ENCODE assay signal across 1 cellular context in the genomic region with DNA sequence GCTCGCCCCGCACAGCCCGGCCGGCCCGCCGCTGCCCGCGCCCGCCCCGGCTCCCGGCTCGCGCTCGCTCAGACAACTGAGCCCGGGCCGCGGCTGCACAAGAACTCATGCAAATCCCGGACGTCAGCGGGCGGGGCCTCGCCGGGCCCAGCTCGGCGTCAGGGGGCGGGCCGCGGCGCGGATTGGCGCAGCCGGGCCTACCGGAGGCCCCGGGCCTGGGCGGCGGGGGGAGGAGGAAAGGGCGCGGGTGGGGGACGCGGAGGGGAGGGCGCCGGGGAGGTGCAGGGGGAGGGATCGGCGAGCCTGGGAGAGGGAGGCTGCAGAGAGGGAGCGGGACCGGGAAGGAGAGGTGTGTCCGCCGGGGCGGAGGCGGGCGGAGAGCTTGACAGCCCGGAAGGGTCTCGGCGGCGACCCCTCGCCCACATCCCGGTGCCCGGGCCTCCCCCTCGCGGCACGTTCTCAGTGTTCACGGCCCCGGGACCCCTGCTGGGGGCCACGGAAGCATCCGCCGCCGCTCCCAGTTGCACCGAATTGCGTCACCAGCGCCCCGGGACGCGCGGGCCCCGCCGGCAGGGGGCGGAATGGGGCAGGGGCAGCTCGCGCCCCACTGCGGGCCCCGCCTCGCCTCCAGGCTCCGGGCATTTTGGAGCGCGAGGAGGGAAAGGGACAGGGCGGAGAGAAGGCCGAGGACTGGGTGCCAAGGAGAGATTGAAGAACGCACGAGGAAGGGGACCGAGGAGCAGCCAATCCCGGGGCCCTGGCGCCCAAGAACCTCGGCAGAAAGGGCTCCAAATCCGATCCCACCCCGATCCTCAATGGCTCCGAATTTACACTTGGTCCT.
A peak's percentile ranks its signal among the peaks of the same experiment; 100 is the strongest.
TF ChIP-seq lines count a peak whose summit lies in the region.

A gene (minus strand): TSS at position 78 of the 841 bp plus-strand sequence. CDS start 189 bp downstream, outside the sequence.

TF ChIP-seq in HepG2, 621 proteins besides CTCF, POLR2A, EP300 and RAD21 (continued from another document and continues in another):
- TF ChIP-seq, protein P1, sequence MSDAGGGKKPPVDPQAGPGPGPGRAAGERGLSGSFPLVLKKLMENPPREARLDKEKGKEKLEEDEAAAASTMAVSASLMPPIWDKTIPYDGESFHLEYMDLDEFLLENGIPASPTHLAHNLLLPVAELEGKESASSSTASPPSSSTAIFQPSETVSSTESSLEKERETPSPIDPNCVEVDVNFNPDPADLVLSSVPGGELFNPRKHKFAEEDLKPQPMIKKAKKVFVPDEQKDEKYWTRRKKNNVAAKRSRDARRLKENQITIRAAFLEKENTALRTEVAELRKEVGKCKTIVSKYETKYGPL (CRISPR knock-in tag; IDR thresholded peaks at IDR 0.05) = no peak
- TF ChIP-seq, protein P2, sequence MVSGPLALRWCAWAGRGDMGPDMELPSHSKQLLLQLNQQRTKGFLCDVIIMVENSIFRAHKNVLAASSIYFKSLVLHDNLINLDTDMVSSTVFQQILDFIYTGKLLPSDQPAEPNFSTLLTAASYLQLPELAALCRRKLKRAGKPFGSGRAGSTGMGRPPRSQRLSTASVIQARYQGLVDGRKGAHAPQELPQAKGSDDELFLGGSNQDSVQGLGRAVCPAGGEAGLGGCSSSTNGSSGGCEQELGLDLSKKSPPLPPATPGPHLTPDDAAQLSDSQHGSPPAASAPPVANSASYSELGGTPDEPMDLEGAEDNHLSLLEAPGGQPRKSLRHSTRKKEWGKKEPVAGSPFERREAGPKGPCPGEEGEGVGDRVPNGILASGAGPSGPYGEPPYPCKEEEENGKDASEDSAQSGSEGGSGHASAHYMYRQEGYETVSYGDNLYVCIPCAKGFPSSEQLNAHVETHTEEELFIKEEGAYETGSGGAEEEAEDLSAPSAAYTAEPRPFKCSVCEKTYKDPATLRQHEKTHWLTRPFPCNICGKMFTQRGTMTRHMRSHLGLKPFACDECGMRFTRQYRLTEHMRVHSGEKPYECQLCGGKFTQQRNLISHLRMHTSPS (CRISPR knock-in tag; IDR thresholded peaks at IDR 0.05; ENCODE audit: low read depth) = no peak
- TF ChIP-seq HOXA7 (CRISPR knock-in tag; IDR thresholded peaks at IDR 0.05) (no peak), KLF16 (CRISPR knock-in tag; IDR thresholded peaks at IDR 0.05) (peak in 1 of 2 experiments; percentile 92; a peak in 2 of 4 replicates), SNRNP70 (IDR thresholded peaks at IDR 0.05; ENCODE audit: low read depth, low read length) (no peak), NFIB (CRISPR knock-in tag; IDR thresholded peaks at IDR 0.05; ENCODE audit: borderline replicate concordance) (no peak), ZNF484 (CRISPR knock-in tag; IDR thresholded peaks at IDR 0.05; ENCODE audit: borderline replicate concordance, low read depth) (no peak), ZNF383 (CRISPR knock-in tag; IDR thresholded peaks at IDR 0.05; ENCODE audit: borderline replicate concordance) (no peak), SRSF9 (IDR thresholded peaks at IDR 0.05; ENCODE audit: borderline replicate concordance, insufficient read depth, low read depth, low read length, poor library complexity, severe bottlenecking) (no peak), HNRNPL (IDR thresholded peaks at IDR 0.05; ENCODE audit: low read depth, low read length) (no peak), IRF2 (CRISPR knock-in tag; IDR thresholded peaks at IDR 0.05) (0 out of 2 replicates have a peak, but pooled peaks have one; percentile 20), MAF1 (CRISPR knock-in tag; IDR thresholded peaks at IDR 0.05; ENCODE audit: borderline replicate concordance) (no peak), ASH2L (IDR thresholded peaks at IDR 0.05; ENCODE audit: insufficient read length, low read depth, low read length) (peak; percentile 72), RBM39 (IDR thresholded peaks at IDR 0.05; ENCODE audit: low read depth, low read length, poor library complexity, severe bottlenecking) (peak; percentile 90), NFYB (CRISPR knock-in tag; IDR thresholded peaks at IDR 0.05) (peak; percentile 55), ZNF850 (CRISPR knock-in tag; conservative IDR thresholded peaks at IDR 0.05) (no peak), ZNF768 (CRISPR knock-in tag; IDR thresholded peaks at IDR 0.05) (peak; percentile 58), HOXD1 (CRISPR knock-in tag; IDR thresholded peaks at IDR 0.05) (peak; percentile 57; the same call in 1 of the 2 replicates), ZNF746 (CRISPR knock-in tag; IDR thresholded peaks at IDR 0.05) (peak; percentile 85), SMAD1 (CRISPR knock-in tag; IDR thresholded peaks at IDR 0.05; ENCODE audit: borderline replicate concordance, low read depth) (peak; percentile 91; the same call in 1 of the 2 replicates), ZNF234 (CRISPR knock-in tag; conservative IDR thresholded peaks at IDR 0.05) (no peak), NCOA1 (CRISPR knock-in tag; IDR thresholded peaks at IDR 0.05) (no peak), ZNF510 (CRISPR knock-in tag; IDR thresholded peaks at IDR 0.05; ENCODE audit: low read depth) (no peak), ZNF333 (CRISPR knock-in tag; IDR thresholded peaks at IDR 0.05; ENCODE audit: borderline replicate concordance) (0 out of 2 replicates have a peak, but pooled peaks have one; percentile 47), SAP130 (CRISPR knock-in tag; IDR thresholded peaks at IDR 0.05; ENCODE audit: low read depth) (peak; percentile 69), KDM1A (CRISPR knock-in tag; IDR thresholded peaks at IDR 0.05) (peak; percentile 97; the same call in 1 of the 2 replicates), SCMH1 (CRISPR knock-in tag; IDR thresholded peaks at IDR 0.05; ENCODE audit: borderline replicate concordance) (no peak), ZNF841 (CRISPR knock-in tag; IDR thresholded peaks at IDR 0.05; ENCODE audit: borderline replicate concordance) (no peak), ZNF878 (CRISPR knock-in tag; IDR thresholded peaks at IDR 0.05) (no peak), ZNF44 (CRISPR knock-in tag; IDR thresholded peaks at IDR 0.05) (peak; percentile 60; the same call in 1 of the 2 replicates), NFKB2 (CRISPR knock-in tag; IDR thresholded peaks at IDR 0.05; ENCODE audit: borderline replicate concordance) (peak; percentile 75), ZNF343 (CRISPR knock-in tag; IDR thresholded peaks at IDR 0.05) (0 out of 2 replicates have a peak, but pooled peaks have one; percentile 40)
- TF ChIP-seq, protein P3, sequence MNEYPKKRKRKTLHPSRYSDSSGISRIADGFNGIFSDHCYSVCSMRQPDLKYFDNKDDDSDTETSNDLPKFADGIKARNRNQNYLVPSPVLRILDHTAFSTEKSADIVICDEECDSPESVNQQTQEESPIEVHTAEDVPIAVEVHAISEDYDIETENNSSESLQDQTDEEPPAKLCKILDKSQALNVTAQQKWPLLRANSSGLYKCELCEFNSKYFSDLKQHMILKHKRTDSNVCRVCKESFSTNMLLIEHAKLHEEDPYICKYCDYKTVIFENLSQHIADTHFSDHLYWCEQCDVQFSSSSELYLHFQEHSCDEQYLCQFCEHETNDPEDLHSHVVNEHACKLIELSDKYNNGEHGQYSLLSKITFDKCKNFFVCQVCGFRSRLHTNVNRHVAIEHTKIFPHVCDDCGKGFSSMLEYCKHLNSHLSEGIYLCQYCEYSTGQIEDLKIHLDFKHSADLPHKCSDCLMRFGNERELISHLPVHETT (CRISPR knock-in tag; conservative IDR thresholded peaks at IDR 0.05) = peak; percentile 99
- TF ChIP-seq, protein P4, sequence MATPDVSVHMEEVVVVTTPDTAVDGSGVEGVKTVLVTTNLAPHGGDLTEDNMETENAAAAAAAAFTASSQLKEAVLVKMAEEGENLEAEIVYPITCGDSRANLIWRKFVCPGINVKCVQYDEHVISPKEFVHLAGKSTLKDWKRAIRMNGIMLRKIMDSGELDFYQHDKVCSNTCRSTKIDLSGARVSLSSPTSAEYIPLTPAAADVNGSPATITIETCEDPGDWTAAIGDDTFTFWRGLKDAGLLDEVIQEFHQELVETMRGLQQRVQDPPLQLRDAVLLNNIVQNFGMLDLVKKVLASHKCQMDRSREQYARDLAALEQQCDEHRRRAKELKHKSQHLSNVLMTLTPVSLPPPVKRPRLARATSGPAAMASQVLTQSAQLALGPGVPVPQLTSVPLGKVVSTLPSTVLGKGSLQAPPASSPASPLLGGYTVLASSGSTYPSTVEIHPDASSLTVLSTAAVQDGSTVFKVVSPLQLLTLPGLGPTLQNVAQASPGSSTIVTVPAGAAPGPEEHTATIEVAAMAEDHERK (CRISPR knock-in tag; IDR thresholded peaks at IDR 0.05; ENCODE audit: low read depth) = no peak
- TF ChIP-seq, protein P5, sequence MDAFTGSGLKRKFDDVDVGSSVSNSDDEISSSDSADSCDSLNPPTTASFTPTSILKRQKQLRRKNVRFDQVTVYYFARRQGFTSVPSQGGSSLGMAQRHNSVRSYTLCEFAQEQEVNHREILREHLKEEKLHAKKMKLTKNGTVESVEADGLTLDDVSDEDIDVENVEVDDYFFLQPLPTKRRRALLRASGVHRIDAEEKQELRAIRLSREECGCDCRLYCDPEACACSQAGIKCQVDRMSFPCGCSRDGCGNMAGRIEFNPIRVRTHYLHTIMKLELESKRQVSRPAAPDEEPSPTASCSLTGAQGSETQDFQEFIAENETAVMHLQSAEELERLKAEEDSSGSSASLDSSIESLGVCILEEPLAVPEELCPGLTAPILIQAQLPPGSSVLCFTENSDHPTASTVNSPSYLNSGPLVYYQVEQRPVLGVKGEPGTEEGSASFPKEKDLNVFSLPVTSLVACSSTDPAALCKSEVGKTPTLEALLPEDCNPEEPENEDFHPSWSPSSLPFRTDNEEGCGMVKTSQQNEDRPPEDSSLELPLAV (CRISPR knock-in tag; conservative IDR thresholded peaks at IDR 0.05; ENCODE audit: low read depth) = no peak
- TF ChIP-seq, protein P6, sequence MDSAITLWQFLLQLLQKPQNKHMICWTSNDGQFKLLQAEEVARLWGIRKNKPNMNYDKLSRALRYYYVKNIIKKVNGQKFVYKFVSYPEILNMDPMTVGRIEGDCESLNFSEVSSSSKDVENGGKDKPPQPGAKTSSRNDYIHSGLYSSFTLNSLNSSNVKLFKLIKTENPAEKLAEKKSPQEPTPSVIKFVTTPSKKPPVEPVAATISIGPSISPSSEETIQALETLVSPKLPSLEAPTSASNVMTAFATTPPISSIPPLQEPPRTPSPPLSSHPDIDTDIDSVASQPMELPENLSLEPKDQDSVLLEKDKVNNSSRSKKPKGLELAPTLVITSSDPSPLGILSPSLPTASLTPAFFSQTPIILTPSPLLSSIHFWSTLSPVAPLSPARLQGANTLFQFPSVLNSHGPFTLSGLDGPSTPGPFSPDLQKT (CRISPR knock-in tag; IDR thresholded peaks at IDR 0.05; ENCODE audit: borderline replicate concordance) = no peak
- TF ChIP-seq, protein P7, sequence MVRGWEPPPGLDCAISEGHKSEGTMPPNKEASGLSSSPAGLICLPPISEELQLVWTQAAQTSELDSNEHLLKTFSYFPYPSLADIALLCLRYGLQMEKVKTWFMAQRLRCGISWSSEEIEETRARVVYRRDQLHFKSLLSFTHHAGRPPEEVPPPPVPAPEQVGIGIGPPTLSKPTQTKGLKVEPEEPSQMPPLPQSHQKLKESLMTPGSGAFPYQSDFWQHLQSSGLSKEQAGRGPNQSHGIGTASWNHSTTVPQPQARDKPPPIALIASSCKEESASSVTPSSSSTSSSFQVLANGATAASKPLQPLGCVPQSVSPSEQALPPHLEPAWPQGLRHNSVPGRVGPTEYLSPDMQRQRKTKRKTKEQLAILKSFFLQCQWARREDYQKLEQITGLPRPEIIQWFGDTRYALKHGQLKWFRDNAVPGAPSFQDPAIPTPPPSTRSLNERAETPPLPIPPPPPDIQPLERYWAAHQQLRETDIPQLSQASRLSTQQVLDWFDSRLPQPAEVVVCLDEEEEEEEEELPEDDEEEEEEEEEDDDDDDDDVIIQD (CRISPR knock-in tag; IDR thresholded peaks at IDR 0.05; ENCODE audit: low read depth) = no peak
- TF ChIP-seq, protein P8, sequence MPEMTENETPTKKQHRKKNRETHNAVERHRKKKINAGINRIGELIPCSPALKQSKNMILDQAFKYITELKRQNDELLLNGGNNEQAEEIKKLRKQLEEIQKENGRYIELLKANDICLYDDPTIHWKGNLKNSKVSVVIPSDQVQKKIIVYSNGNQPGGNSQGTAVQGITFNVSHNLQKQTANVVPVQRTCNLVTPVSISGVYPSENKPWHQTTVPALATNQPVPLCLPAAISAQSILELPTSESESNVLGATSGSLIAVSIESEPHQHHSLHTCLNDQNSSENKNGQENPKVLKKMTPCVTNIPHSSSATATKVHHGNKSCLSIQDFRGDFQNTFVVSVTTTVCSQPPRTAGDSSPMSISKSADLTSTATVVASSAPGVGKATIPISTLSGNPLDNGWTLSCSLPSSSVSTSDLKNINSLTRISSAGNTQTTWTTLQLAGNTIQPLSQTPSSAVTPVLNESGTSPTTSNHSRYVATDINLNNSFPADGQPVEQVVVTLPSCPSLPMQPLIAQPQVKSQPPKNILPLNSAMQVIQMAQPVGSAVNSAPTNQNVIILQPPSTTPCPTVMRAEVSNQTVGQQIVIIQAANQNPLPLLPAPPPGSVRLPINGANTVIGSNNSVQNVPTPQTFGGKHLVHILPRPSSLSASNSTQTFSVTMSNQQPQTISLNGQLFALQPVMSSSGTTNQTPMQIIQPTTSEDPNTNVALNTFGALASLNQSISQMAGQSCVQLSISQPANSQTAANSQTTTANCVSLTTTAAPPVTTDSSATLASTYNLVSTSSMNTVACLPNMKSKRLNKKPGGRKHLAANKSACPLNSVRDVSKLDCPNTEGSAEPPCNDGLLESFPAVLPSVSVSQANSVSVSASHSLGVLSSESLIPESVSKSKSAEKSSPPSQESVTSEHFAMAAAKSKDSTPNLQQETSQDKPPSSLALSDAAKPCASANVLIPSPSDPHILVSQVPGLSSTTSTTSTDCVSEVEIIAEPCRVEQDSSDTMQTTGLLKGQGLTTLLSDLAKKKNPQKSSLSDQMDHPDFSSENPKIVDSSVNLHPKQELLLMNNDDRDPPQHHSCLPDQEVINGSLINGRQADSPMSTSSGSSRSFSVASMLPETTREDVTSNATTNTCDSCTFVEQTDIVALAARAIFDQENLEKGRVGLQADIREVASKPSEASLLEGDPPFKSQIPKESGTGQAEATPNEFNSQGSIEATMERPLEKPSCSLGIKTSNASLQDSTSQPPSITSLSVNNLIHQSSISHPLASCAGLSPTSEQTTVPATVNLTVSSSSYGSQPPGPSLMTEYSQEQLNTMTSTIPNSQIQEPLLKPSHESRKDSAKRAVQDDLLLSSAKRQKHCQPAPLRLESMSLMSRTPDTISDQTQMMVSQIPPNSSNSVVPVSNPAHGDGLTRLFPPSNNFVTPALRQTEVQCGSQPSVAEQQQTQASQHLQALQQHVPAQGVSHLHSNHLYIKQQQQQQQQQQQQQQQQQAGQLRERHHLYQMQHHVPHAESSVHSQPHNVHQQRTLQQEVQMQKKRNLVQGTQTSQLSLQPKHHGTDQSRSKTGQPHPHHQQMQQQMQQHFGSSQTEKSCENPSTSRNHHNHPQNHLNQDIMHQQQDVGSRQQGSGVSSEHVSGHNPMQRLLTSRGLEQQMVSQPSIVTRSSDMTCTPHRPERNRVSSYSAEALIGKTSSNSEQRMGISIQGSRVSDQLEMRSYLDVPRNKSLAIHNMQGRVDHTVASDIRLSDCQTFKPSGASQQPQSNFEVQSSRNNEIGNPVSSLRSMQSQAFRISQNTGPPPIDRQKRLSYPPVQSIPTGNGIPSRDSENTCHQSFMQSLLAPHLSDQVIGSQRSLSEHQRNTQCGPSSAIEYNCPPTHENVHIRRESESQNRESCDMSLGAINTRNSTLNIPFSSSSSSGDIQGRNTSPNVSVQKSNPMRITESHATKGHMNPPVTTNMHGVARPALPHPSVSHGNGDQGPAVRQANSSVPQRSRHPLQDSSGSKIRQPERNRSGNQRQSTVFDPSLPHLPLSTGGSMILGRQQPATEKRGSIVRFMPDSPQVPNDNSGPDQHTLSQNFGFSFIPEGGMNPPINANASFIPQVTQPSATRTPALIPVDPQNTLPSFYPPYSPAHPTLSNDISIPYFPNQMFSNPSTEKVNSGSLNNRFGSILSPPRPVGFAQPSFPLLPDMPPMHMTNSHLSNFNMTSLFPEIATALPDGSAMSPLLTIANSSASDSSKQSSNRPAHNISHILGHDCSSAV (CRISPR knock-in tag; IDR thresholded peaks at IDR 0.05; ENCODE audit: borderline replicate concordance) = no peak
